Comparison of ENCODE assay signal across 8 cellular contexts in genomic region chr4:173121044-173121685, GRCh38. TPM values are rescaled to one million over a fixed set of nuclear protein-coding genes. Genes with fewer than 3 reads are reported as not detected.
DNase-seq lines count a peak whose midpoint lies in the region; TF ChIP-seq lines count a peak whose summit lies in the region.

No MANE protein-coding gene starts in this region.

- H3K36me3 Mint-ChIP-seq in H9 (ENCODE audit: insufficient read depth in 1 of 3, low read depth in 3 of 3) (no peaks in the 10 kb centered on the region; a peak in 2 of 7 replicates), endodermal cell (ENCODE audit: low read depth) (no peaks in the 10 kb centered on the region), immature natural killer cell (no peaks in the 10 kb centered on the region)

- H2AK5ac ChIP-seq in H9 (ENCODE audit: insufficient read length, low read length) = no peak overlapping the region

- TF ChIP-seq CTCF in H9 (conservative IDR thresholded peaks at IDR 0.05) (no peak), endodermal cell (conservative IDR thresholded peaks at IDR 0.05) (no peak), transverse colon (IDR thresholded peaks at IDR 0.05) (no peak)

- intact Hi-C loops in transverse colon (cut with DNase I; ENCODE audit: low total_unique reads) = no loop called here

- H3K23me2 ChIP-seq in H9 (ENCODE audit: insufficient read length, low read depth, low read length, poor library complexity, severe bottlenecking) = no peaks in the 10 kb centered on the region

- H2BK12ac ChIP-seq in H9 (ENCODE audit: insufficient read length, low read depth, low read length) = no peak overlapping the region

- TF ChIP-seq POLR2A in transverse colon (IDR thresholded peaks at IDR 0.05) = no peak

- no peak overlapping the region for H3K4me3 ChIP-seq in endodermal cell (ENCODE audit: low read length)
- no peak overlapping the region for H3K4me3 ChIP-seq in transverse colon

- H3K27me3 ChIP-seq in H9 (ENCODE audit: insufficient read depth, low read length) = no peaks in the 10 kb centered on the region
- no peaks in the 10 kb centered on the region for H3K27me3 ChIP-seq in endodermal cell (ENCODE audit: control insufficient read depth, insufficient read depth, low read length, poor library complexity, severe bottlenecking)
- no peaks in the 10 kb centered on the region for H3K27me3 ChIP-seq in transverse colon

- H3K14ac ChIP-seq in H9 (ENCODE audit: insufficient read depth, low read length) = no peak overlapping the region

- no peaks in the 10 kb centered on the region for H4K20me1 ChIP-seq in H9 (ENCODE audit: control insufficient read depth, insufficient read depth, insufficient read length)

- in situ Hi-C loops in transverse colon (cut with MboI; ENCODE audit: low pct_ligation_motif_present in 1 of 4, low pct_unique_long_range_greater_than_20kb in 1 of 4, low sequenced_read_pairs in 3 of 4) = no loop called here

- H2BK120ac ChIP-seq in H9 (ENCODE audit: low read depth, low read length, poor library complexity, severe bottlenecking) = no peak overlapping the region

- H3K56ac ChIP-seq in H9 (ENCODE audit: insufficient read length, low read depth, low read length) = no peak overlapping the region

- peak; percentile 29 to 39 for DNase-seq in SHP77 (lab: John Stamatoyannopoulos, UW)
- DNase-seq in SHP77 treated with DMSO at 0.1 percent for 48 hours (lab: John Stamatoyannopoulos, UW) = no peak
- peak; percentile 57 for DNase-seq in H9
- peak; percentile 36 for DNase-seq in LoVo (ENCODE audit: low spot score)
- DNase-seq in endodermal cell = peak; percentile 67
- DNase-seq in transverse colon = peak; percentile 48
- DNase-seq in activated naive CD4-positive, alpha-beta T cell (lab: John Stamatoyannopoulos, UW) = no peak
- no peak for DNase-seq in immature natural killer cell

- H3K4ac ChIP-seq in H9 (ENCODE audit: low read depth, low read length) = no peak overlapping the region

- no peak overlapping the region for H2BK5ac ChIP-seq in H9 (ENCODE audit: insufficient read length, low read length)

- H2BK20ac ChIP-seq in H9 (ENCODE audit: low read depth, low read length, poor library complexity, severe bottlenecking) = no peak overlapping the region

- H3K9me3 ChIP-seq in H9 (ENCODE audit: control insufficient read depth, low read depth, low read length) (no peaks in the 10 kb centered on the region), endodermal cell (ENCODE audit: control insufficient read depth, low read length) (no peaks in the 10 kb centered on the region), transverse colon (no peaks in the 10 kb centered on the region)

- H3K79me1 ChIP-seq in H9 (ENCODE audit: insufficient read depth, low read depth, low read length, poor library complexity, severe bottlenecking) = no peaks in the 10 kb centered on the region

- no peaks in the 10 kb centered on the region for H3K36me3 ChIP-seq in endodermal cell (ENCODE audit: control insufficient read depth, insufficient read depth, low read length)
- H3K36me3 ChIP-seq in transverse colon = no peaks in the 10 kb centered on the region

- H3K27ac Mint-ChIP-seq in H9 = 0 out of 7 replicates have a peak overlapping the region, but pooled peaks of 1 of the 3 experiments have one; percentile 54
- no peak overlapping the region for H3K27ac Mint-ChIP-seq in endodermal cell
- H3K27ac Mint-ChIP-seq in immature natural killer cell = peak overlapping the region in 2 of 6 donors; percentile 15 to 21

- H3K79me2 ChIP-seq in H9 (ENCODE audit: insufficient read depth, low read length) = no peaks in the 10 kb centered on the region

- H3K4me1 Mint-ChIP-seq in H9 (peaks cover 6 to 8% of the 10 kb centered on the region in 2 experiments), endodermal cell (peaks cover 9% of the 10 kb centered on the region), immature natural killer cell (no peaks in the 10 kb centered on the region)

- no peak overlapping the region for H3K18ac ChIP-seq in H9 (ENCODE audit: insufficient read length, low read depth, low read length)

- no peak overlapping the region for H4K8ac ChIP-seq in H9 (replicated peaks; ENCODE audit: insufficient read length, low read depth, low read length)

- no peak overlapping the region for H4K5ac ChIP-seq in H9 (ENCODE audit: insufficient read length, low read depth, low read length)

- H3K4me3 Mint-ChIP-seq in H9 = no peak overlapping the region
- H3K4me3 Mint-ChIP-seq in endodermal cell = no peak overlapping the region
- no peak overlapping the region for H3K4me3 Mint-ChIP-seq in immature natural killer cell

- H3T11ph ChIP-seq in H9 (ENCODE audit: low read length) = no peak overlapping the region

- H3K9ac ChIP-seq in H9 (ENCODE audit: extremely low read depth, insufficient read length, low read length) (no peak overlapping the region), endodermal cell (ENCODE audit: extremely low read depth, low read length, poor library complexity, severe bottlenecking) (no peak overlapping the region)

- no peaks in the 10 kb centered on the region for H3K27me3 Mint-ChIP-seq in H9 (ENCODE audit: low read depth)
- H3K27me3 Mint-ChIP-seq in endodermal cell (ENCODE audit: insufficient read depth) = no peaks in the 10 kb centered on the region
- peaks cover 0 to 4% (median 0%) of the 10 kb centered on the region in 3 donors for H3K27me3 Mint-ChIP-seq in immature natural killer cell (ENCODE audit: low read depth in 3 of 3)

- no CpG with 5 or more reads among the region's 4 CpGs for WGBS in H9 (ENCODE audit: extremely low coverage, insufficient read length, low lambda C conversion rate)
- 60 to 62% methylated on average over 4 of the region's 4 CpGs for WGBS in endodermal cell (ENCODE audit: insufficient coverage in 1 of 2, insufficient read length in 1 of 2), 2 experiments
- WGBS in transverse colon (ENCODE audit: low coverage in 1 of 2), 2 donors = 32 to 38% methylated on average over 3 to 4 of the region's 4 CpGs

- H4K91ac ChIP-seq in H9 (ENCODE audit: insufficient read length, low read depth, low read length) = no peak overlapping the region

- H2AFZ ChIP-seq in H9 (ENCODE audit: low read length) = no peak overlapping the region

- H3K23ac ChIP-seq in H9 (ENCODE audit: insufficient read length, low read depth, low read length) = no peak overlapping the region

- H3K4me1 ChIP-seq in H9 (ENCODE audit: insufficient read depth, low read length) (peaks cover 2% of the 10 kb centered on the region; the same call in 1 of the 2 replicates), endodermal cell (ENCODE audit: control insufficient read depth, insufficient read depth, low read length) (no peaks in the 10 kb centered on the region), transverse colon (peaks cover 0 to 13% (median 7%) of the 10 kb centered on the region in 4 donors)

- no peak overlapping the region for H2BK15ac ChIP-seq in H9 (ENCODE audit: low read depth, low read length)

- no peak overlapping the region for H3K27ac ChIP-seq in H9 (ENCODE audit: insufficient read length, low read depth, low read length)
- H3K27ac ChIP-seq in endodermal cell (ENCODE audit: low read depth, low read length) = no peak overlapping the region
- H3K27ac ChIP-seq in transverse colon = peak overlapping the region in 1 of 4 donors; percentile 14

- H3K9me3 Mint-ChIP-seq in H9 (no peaks in the 10 kb centered on the region), endodermal cell (no peaks in the 10 kb centered on the region), immature natural killer cell (peaks cover 0 to 2% (median 0%) of the 10 kb centered on the region in 6 donors)

- H3K4me2 ChIP-seq in H9 (ENCODE audit: insufficient read depth, insufficient read length, low read length) = no peak overlapping the region

- no peak for TF ChIP-seq EP300 in transverse colon (IDR thresholded peaks at IDR 0.05; ENCODE audit: low read depth)

RNA-seq across cellular contexts. Expression of gene GALNT7, which starts 47.4 kb away (rescaled TPM):
- 55.3 and 57.3 TPM in 2 replicates for total RNA-seq in H9 (2021)
- total RNA-seq in endodermal cell = 10 to 100 TPM; 66.1 to 72.1 TPM
- 40.6 TPM for polyA plus RNA-seq in endodermal cell (2013, experiment 1 of 2)
- 40.8 TPM for polyA plus RNA-seq in endodermal cell (2013, experiment 2 of 2)
- 100 to 1,000 TPM in 2 of 4 donors, 10 to 100 TPM in 2; 31.4 to 124 (median 105) TPM for total RNA-seq in transverse colon
- 1 to 10 TPM; 6.8 to 9.9 (median 6.9) TPM for polyA plus RNA-seq in immature natural killer cell

Comparison
In these comparisons a context has a peak if more than half of its experiments do, and no peak if none do; other contexts are left out.
1. DNase-seq: peak in SHP77 (2 of 2), H9 (single experiment), LoVo (single experiment), endodermal cell (single experiment) and transverse colon (single experiment); none in SHP77 treated with DMSO at 0.1 percent for 48 hours (single experiment), activated naive CD4-positive, alpha-beta T cell (0 of 4) and immature natural killer cell (0 of 3).